ENCODE assay signal across 27 cellular contexts in the genomic region with DNA sequence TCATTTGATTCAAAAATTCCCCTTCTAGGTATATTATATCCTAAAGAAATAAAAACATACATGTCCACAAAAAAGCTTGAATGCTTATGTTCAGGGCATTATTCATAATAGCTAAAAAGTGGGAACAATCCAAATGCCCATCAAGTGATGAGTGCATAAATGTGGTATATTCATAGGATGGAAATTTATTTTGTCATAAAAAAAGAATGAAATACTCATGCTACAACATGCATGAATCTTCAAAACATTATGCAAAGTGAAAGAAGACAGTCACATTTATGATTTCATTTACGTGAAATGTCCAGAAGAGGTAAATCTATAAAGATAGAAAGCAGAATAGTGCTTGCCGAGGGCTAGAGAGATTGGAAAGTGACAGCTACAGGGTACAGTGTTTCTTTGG.
"Had no signal": no experiment of that assay in that cellular context is flagged by ENCODE, and none has a peak within 500 bp of the region (broad histone marks: within the 10 kb centered on the region; RNA-seq: fewer than 3 reads in every experiment).

No MANE protein-coding gene starts in this region.

- FAIRE-seq: colon, endometrium, endothelial cell of umbilical vein, frontal cortex had no signal

- ATAC-seq: effector memory CD8-positive, alpha-beta T cell; esophagus mucosa; gastrocnemius medialis; gastroesophageal sphincter; heart left ventricle; heart right ventricle had no signal

- H3K4me3 ChIP-seq: colonic mucosa, coronary artery, dorsolateral prefrontal cortex, esophagus muscularis mucosa, esophagus squamous epithelium, gastrocnemius medialis, gastroesophageal sphincter, heart left ventricle, heart right ventricle had no signal

- H3K27me3 ChIP-seq: colonic mucosa, dorsolateral prefrontal cortex, esophagus muscularis mucosa, gastrocnemius medialis, gastroesophageal sphincter, heart left ventricle, heart right ventricle had no signal

- H3K36me3 ChIP-seq: colonic mucosa, esophagus muscularis mucosa, esophagus squamous epithelium, gastrocnemius medialis, gastroesophageal sphincter, heart left ventricle, heart right ventricle had no signal

- H3K4me1 ChIP-seq: colonic mucosa, esophagus muscularis mucosa, esophagus squamous epithelium, gastrocnemius medialis, gastroesophageal sphincter, heart left ventricle, heart right ventricle had no signal

- H3K27ac ChIP-seq: colonic mucosa, coronary artery, dorsolateral prefrontal cortex, epithelial cell of prostate, esophagus muscularis mucosa, esophagus squamous epithelium, gastrocnemius medialis, gastroesophageal sphincter, heart left ventricle, heart right ventricle had no signal

- DNase-seq: colonic mucosa; cortex of kidney; dermis blood vessel endothelial cell; dorsolateral prefrontal cortex; effector CD4-positive, alpha-beta T cell; effector CD8-positive, alpha-beta T cell; effector memory CD4-positive, alpha-beta T cell; effector memory CD8-positive, alpha-beta T cell; endodermal cell; erythroblast; esophagus squamous epithelium; foreskin fibroblast; foreskin melanocyte; gastrocnemius medialis; glutamatergic neuron; head of caudate nucleus; heart left ventricle; heart right ventricle had no signal
